In the genomic region with DNA sequence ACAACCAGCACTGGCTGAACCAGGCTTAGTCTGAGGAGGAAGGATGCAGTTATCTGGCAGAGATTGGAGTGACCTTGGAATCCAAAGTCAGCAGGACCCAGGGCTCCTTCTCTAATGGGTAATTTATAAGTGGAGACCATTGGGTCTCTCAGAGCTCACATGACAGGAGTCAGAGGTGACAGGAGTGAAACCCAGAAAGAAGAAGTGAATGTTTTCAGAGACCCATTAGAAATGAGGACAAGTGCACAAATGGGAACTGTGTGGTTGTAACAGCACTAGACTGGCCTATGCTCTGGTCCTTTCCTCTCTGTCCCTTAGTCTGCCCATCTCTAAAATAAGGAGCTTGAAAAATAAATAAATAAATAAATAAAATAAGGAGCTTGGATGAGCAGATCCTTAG, we compare ENCODE assay signal across 1 cellular context.
TF ChIP-seq lines count a peak whose summit lies in the region.

No MANE protein-coding gene starts in this region.

TF ChIP-seq in GM23338, 12 proteins besides CTCF, POLR2A, EP300 and RAD21 (continued from another document):
- TF ChIP-seq, protein P1, sequence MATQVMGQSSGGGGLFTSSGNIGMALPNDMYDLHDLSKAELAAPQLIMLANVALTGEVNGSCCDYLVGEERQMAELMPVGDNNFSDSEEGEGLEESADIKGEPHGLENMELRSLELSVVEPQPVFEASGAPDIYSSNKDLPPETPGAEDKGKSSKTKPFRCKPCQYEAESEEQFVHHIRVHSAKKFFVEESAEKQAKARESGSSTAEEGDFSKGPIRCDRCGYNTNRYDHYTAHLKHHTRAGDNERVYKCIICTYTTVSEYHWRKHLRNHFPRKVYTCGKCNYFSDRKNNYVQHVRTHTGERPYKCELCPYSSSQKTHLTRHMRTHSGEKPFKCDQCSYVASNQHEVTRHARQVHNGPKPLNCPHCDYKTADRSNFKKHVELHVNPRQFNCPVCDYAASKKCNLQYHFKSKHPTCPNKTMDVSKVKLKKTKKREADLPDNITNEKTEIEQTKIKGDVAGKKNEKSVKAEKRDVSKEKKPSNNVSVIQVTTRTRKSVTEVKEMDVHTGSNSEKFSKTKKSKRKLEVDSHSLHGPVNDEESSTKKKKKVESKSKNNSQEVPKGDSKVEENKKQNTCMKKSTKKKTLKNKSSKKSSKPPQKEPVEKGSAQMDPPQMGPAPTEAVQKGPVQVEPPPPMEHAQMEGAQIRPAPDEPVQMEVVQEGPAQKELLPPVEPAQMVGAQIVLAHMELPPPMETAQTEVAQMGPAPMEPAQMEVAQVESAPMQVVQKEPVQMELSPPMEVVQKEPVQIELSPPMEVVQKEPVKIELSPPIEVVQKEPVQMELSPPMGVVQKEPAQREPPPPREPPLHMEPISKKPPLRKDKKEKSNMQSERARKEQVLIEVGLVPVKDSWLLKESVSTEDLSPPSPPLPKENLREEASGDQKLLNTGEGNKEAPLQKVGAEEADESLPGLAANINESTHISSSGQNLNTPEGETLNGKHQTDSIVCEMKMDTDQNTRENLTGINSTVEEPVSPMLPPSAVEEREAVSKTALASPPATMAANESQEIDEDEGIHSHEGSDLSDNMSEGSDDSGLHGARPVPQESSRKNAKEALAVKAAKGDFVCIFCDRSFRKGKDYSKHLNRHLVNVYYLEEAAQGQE (IDR thresholded peaks at IDR 0.05; ENCODE audit: unreplicated experiment): no peak
- TF ChIP-seq POLR2AphosphoS5 (IDR thresholded peaks at IDR 0.05; ENCODE audit: low read depth) (no peak), JUNB (IDR thresholded peaks at IDR 0.05; ENCODE audit: unreplicated experiment) (no peak)
TF ChIP-seq in GM23338: peak in this region for 0.
